ENCODE assay signal across 14 cellular contexts in genomic region chr12:104507672-104508071, GRCh38. TPM values are rescaled to one million over a fixed set of nuclear protein-coding genes. Genes with fewer than 3 reads are reported as not detected.
DNase-seq lines count a peak whose midpoint lies in the region; ATAC-seq and TF ChIP-seq lines count a peak whose summit lies in the region.
"Had no signal": no experiment of that assay in that cellular context is flagged by ENCODE, and none has a peak within 500 bp of the region (broad histone marks: within the 10 kb centered on the region; RNA-seq: fewer than 3 reads in every experiment).

No MANE protein-coding gene starts in this region.

- H3K27ac Mint-ChIP-seq in T-helper 17 cell: no peak overlapping the region
- H3K27ac Mint-ChIP-seq: activated naive CD8-positive, alpha-beta T cell; CD8-positive, alpha-beta T cell had no signal

- no peak overlapping the region for H2AFZ ChIP-seq in DND-41 (ENCODE audit: low read depth, low read length)

- H3K4me3 ChIP-seq in DND-41 (ENCODE audit: low read depth in 1 of 2, low read length in 2 of 2) (no peak overlapping the region), prostate gland (no peak overlapping the region)

- peaks cover 5% of the 10 kb centered on the region for H3K36me3 Mint-ChIP-seq in T-helper 17 cell (ENCODE audit: low read depth)

- H3K4me1 Mint-ChIP-seq in T-helper 17 cell: peaks cover 53% of the 10 kb centered on the region

- no peaks in the 10 kb centered on the region for H3K27me3 ChIP-seq in DND-41 (ENCODE audit: insufficient read depth, low read length, poor library complexity)
- H3K27me3 ChIP-seq in prostate gland (replicated peaks; ENCODE audit: insufficient read depth): no peaks in the 10 kb centered on the region

- WGBS in prostate gland: 92% methylated on average over 3 of the region's 3 CpGs

- H3K4me1 ChIP-seq in DND-41 (ENCODE audit: insufficient read depth, low read length) (peaks cover 28% of the 10 kb centered on the region; the same call in 1 of the 2 replicates), prostate gland (replicated peaks) (no peaks in the 10 kb centered on the region)

- DNase-seq in DND-41: no peak
- DNase-seq in NCI-H1092 (lab: John Stamatoyannopoulos, UW): peak; percentile 41
- peak; percentile 49 for DNase-seq in NCI-H774 (lab: John Stamatoyannopoulos, UW)
- DNase-seq in kidney tubule cell (ENCODE audit: low spot score): peak; percentile 14
- no peak for DNase-seq in stimulated activated CD4-positive, alpha-beta T cell treated with anti-CD3 and anti-CD28 coated beads, Interleukin-15, amount 100 ng/mL, for 24 hours
- DNase-seq in T-helper 17 cell: no peak
- no peak for DNase-seq in prostate gland (ENCODE audit: low spot score)
- DNase-seq in SKM-1 (lab: John Stamatoyannopoulos, UW; ENCODE audit: unreplicated experiment): no peak
- DNase-seq: CD8-positive, alpha-beta T cell; KBM-7; NCI-H526 had no signal

- H3K27ac ChIP-seq in DND-41 (ENCODE audit: low read length): peak overlapping the region; percentile 55
- H3K27ac ChIP-seq in prostate gland: no peak overlapping the region
- H3K27ac ChIP-seq: epithelial cell of prostate had no signal

- H3K27me3 Mint-ChIP-seq in T-helper 17 cell: no peaks in the 10 kb centered on the region
- H3K27me3 Mint-ChIP-seq: activated naive CD8-positive, alpha-beta T cell had no signal

- peaks cover 100% of the 10 kb centered on the region for H3K79me2 ChIP-seq in DND-41 (ENCODE audit: insufficient read depth, low read length)

- TF ChIP-seq CTCF in DND-41 (IDR thresholded peaks at IDR 0.05; ENCODE audit: borderline replicate concordance, extremely low read depth, low read length, poor library complexity, severe bottlenecking) (no peak), prostate gland (IDR thresholded peaks at IDR 0.05) (no peak)

- H3K9ac ChIP-seq in DND-41 (ENCODE audit: low read depth, low read length): no peak overlapping the region

- H3K4me3 Mint-ChIP-seq in T-helper 17 cell: no peak overlapping the region
- H3K4me3 Mint-ChIP-seq: activated naive CD8-positive, alpha-beta T cell; CD8-positive, alpha-beta T cell; neural crest cell had no signal

- no peak overlapping the region for H3K4me2 ChIP-seq in DND-41 (ENCODE audit: insufficient read depth, low read length)

- ATAC-seq in DND-41 (ENCODE audit: insufficient read depth, low read depth) (no peak), T-helper 17 cell (no peak)
- ATAC-seq: CD8-positive, alpha-beta T cell had no signal

- intact Hi-C loops in prostate gland (cut with DNase I): no loop called here

- H3K36me3 ChIP-seq in DND-41 (ENCODE audit: insufficient read depth, low read length) (peaks cover 66% of the 10 kb centered on the region), prostate gland (no peaks in the 10 kb centered on the region)

- H4K20me1 ChIP-seq in DND-41 (ENCODE audit: insufficient read depth, low read length): peaks cover 96% of the 10 kb centered on the region

- H3K9me3 ChIP-seq in DND-41 (ENCODE audit: insufficient read depth, low read length, severe bottlenecking) (no peaks in the 10 kb centered on the region), T-helper 17 cell (ENCODE audit: control insufficient read depth, low read length, poor library complexity, severe bottlenecking) (no peaks in the 10 kb centered on the region), prostate gland (no peaks in the 10 kb centered on the region)

- no peak for TF ChIP-seq POLR2A in prostate gland (IDR thresholded peaks at IDR 0.05)

RNA-seq across cellular contexts. Expression of gene CHST11, which starts 50.9 kb away (rescaled TPM):
- total RNA-seq in T-helper 17 cell (10 to 100 TPM; 76.6 to 78.3 TPM), prostate gland (10 to 100 TPM; 10.4 to 25.4 TPM)

Comparison
In these comparisons a context has a peak if more than half of its experiments do, and no peak if none do; other contexts are left out.
1. DNase-seq: peak in NCI-H1092 (single experiment), NCI-H774 (single experiment) and kidney tubule cell (single experiment); none in DND-41 (single experiment), stimulated activated CD4-positive, alpha-beta T cell treated with anti-CD3 and anti-CD28 coated beads, Interleukin-15, amount 100 ng/mL, for 24 hours (single experiment), T-helper 17 cell (0 of 3), prostate gland (single experiment) and SKM-1 (single experiment).